2 cellular contexts compared by ENCODE assay signal in the genomic region with DNA sequence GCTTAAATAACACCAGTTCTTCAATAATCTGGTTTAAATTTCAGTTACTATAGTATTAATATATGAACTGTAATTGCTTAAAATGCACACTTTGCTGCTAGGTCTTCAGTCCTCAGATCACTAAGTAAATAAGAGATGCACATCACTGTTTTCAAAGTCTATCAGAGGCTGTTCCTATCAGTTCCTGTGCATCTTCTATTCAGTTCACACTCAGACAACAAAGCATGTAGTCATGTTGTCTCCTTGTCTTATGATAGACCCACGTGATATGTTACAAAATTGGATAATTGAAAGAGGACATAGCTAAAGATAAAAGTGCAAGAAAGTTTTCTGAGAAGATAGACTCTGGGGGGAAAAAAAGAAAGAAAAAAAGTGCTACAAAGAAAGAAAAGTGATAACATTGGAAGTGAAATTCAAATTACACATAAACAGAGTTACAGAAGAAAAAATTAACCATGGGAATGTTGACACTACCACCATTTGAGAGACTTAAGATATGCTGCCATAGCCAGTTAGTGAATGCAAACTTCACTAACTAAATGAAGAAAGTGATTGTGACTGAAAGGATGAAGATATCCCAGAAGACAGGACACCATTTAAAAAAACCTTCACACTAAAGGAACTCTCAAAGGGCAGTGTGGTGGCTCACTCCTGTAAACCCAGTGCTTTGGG.
TF ChIP-seq lines count a peak whose summit lies in the region.

No MANE protein-coding gene starts in this region.

TF ChIP-seq in SK-N-SH, 30 proteins besides CTCF, POLR2A, EP300 and RAD21 (continued from another document):
- TF ChIP-seq FOSL2 (IDR thresholded peaks at IDR 0.05; ENCODE audit: borderline replicate concordance, low read depth) = no peak

TF ChIP-seq in SK-N-SH treated with all-trans-retinoic acid at 6 μM for 48 hours, 23 proteins besides CTCF, POLR2A, EP300 and RAD21:
- TF ChIP-seq, protein P1, sequence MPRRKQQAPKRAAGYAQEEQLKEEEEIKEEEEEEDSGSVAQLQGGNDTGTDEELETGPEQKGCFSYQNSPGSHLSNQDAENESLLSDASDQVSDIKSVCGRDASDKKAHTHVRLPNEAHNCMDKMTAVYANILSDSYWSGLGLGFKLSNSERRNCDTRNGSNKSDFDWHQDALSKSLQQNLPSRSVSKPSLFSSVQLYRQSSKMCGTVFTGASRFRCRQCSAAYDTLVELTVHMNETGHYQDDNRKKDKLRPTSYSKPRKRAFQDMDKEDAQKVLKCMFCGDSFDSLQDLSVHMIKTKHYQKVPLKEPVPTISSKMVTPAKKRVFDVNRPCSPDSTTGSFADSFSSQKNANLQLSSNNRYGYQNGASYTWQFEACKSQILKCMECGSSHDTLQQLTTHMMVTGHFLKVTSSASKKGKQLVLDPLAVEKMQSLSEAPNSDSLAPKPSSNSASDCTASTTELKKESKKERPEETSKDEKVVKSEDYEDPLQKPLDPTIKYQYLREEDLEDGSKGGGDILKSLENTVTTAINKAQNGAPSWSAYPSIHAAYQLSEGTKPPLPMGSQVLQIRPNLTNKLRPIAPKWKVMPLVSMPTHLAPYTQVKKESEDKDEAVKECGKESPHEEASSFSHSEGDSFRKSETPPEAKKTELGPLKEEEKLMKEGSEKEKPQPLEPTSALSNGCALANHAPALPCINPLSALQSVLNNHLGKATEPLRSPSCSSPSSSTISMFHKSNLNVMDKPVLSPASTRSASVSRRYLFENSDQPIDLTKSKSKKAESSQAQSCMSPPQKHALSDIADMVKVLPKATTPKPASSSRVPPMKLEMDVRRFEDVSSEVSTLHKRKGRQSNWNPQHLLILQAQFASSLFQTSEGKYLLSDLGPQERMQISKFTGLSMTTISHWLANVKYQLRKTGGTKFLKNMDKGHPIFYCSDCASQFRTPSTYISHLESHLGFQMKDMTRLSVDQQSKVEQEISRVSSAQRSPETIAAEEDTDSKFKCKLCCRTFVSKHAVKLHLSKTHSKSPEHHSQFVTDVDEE (CRISPR knock-in tag; IDR thresholded peaks at IDR 0.05) = no peak
- TF ChIP-seq OSR1 (CRISPR knock-in tag; IDR thresholded peaks at IDR 0.05) (no peak), TCF4 (CRISPR knock-in tag; IDR thresholded peaks at IDR 0.05; ENCODE audit: borderline replicate concordance) (no peak), ZNF565 (CRISPR knock-in tag; conservative IDR thresholded peaks at IDR 0.05; ENCODE audit: low read depth) (no peak), RARB (CRISPR knock-in tag; IDR thresholded peaks at IDR 0.05) (no peak), CSDC2 (CRISPR knock-in tag; IDR thresholded peaks at IDR 0.05) (no peak), ZC3H10 (CRISPR knock-in tag; IDR thresholded peaks at IDR 0.05) (no peak), ZNF8 (CRISPR knock-in tag; IDR thresholded peaks at IDR 0.05) (no peak), ZFP3 (CRISPR knock-in tag; IDR thresholded peaks at IDR 0.05) (no peak), SNAI2 (CRISPR knock-in tag; IDR thresholded peaks at IDR 0.05) (no peak)
- TF ChIP-seq, protein P2, sequence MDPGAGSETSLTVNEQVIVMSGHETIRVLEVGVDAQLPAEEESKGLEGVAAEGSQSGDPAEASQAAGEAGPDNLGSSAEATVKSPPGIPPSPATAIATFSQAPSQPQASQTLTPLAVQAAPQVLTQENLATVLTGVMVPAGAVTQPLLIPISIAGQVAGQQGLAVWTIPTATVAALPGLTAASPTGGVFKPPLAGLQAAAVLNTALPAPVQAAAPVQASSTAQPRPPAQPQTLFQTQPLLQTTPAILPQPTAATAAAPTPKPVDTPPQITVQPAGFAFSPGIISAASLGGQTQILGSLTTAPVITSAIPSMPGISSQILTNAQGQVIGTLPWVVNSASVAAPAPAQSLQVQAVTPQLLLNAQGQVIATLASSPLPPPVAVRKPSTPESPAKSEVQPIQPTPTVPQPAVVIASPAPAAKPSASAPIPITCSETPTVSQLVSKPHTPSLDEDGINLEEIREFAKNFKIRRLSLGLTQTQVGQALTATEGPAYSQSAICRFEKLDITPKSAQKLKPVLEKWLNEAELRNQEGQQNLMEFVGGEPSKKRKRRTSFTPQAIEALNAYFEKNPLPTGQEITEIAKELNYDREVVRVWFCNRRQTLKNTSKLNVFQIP (CRISPR knock-in tag; IDR thresholded peaks at IDR 0.05; ENCODE audit: borderline replicate concordance, low read depth) = no peak
